19 cellular contexts compared by ENCODE assay signal in genomic region chr7:132720835-132721234, GRCh38.
DNase-seq lines count a peak whose midpoint lies in the region; ATAC-seq and TF ChIP-seq lines count a peak whose summit lies in the region.
"Had no signal": no experiment of that assay in that cellular context is flagged by ENCODE, and none has a peak within 500 bp of the region (broad histone marks: within the 10 kb centered on the region; RNA-seq: fewer than 3 reads in every experiment).

No MANE protein-coding gene starts in this region.

- H3K27ac ChIP-seq in OCI-LY1 (ENCODE audit: low read depth, low read length, poor library complexity, severe bottlenecking) (no peak overlapping the region), endodermal cell (ENCODE audit: low read depth, low read length) (no peak overlapping the region)
- H3K27ac ChIP-seq: 22Rv1, BLaER1, C4-2B, GM23248 had no signal

- no peaks in the 10 kb centered on the region for H3K4me1 ChIP-seq in OCI-LY1 (ENCODE audit: insufficient read depth, low read length, severe bottlenecking)
- no peaks in the 10 kb centered on the region for H3K4me1 ChIP-seq in endodermal cell (ENCODE audit: control insufficient read depth, insufficient read depth, low read length)
- H3K4me1 ChIP-seq: BLaER1 had no signal

- H3K4me3 Mint-ChIP-seq in endodermal cell, result no peak overlapping the region
- H3K4me3 Mint-ChIP-seq: B cell; CD4-positive, CD25-positive, alpha-beta regulatory T cell; CD8-positive, alpha-beta T cell had no signal

- no peaks in the 10 kb centered on the region for H3K36me3 Mint-ChIP-seq in endodermal cell (ENCODE audit: low read depth)
- H3K36me3 Mint-ChIP-seq: CD8-positive, alpha-beta T cell had no signal

- H3K27me3 Mint-ChIP-seq in endodermal cell (ENCODE audit: insufficient read depth), result peaks cover 5% of the 10 kb centered on the region

- no peak overlapping the region for H3K27ac Mint-ChIP-seq in endodermal cell
- H3K27ac Mint-ChIP-seq: B cell; CD4-positive, CD25-positive, alpha-beta regulatory T cell; CD8-positive, alpha-beta T cell had no signal

- H3K4me1 Mint-ChIP-seq in endodermal cell, result no peaks in the 10 kb centered on the region
- H3K4me1 Mint-ChIP-seq: B cell had no signal

- H2AFZ ChIP-seq in OCI-LY1 (ENCODE audit: low read length), result no peak overlapping the region
- H2AFZ ChIP-seq: GM23248 had no signal

- H3K9me3 Mint-ChIP-seq in endodermal cell, result peaks cover 13% of the 10 kb centered on the region

- H3K27me3 ChIP-seq in OCI-LY1 (ENCODE audit: insufficient read depth, low read length) (no peaks in the 10 kb centered on the region), endodermal cell (ENCODE audit: control insufficient read depth, insufficient read depth, low read length, poor library complexity, severe bottlenecking) (no peaks in the 10 kb centered on the region)
- H3K27me3 ChIP-seq: BLaER1 had no signal

- H3K36me3 ChIP-seq in OCI-LY1 (ENCODE audit: insufficient read depth, low read length), result no peaks in the 10 kb centered on the region
- H3K36me3 ChIP-seq in endodermal cell (ENCODE audit: control insufficient read depth, insufficient read depth, low read length), result no peaks in the 10 kb centered on the region
- H3K36me3 ChIP-seq: BLaER1 had no signal

- no peak for ATAC-seq in Right ventricle myocardium superior (ENCODE audit: poor library complexity)
- ATAC-seq: CD8-positive, alpha-beta T cell; GM12878 had no signal

- 87 to 100% methylated on average over 1 to 5 of the region's 5 CpGs for WGBS in endodermal cell (ENCODE audit: insufficient coverage in 1 of 2, insufficient read length in 1 of 2), 2 experiments

- DNase-seq in cardiac septum (ENCODE audit: low spot score) (peak; percentile 47), Right ventricle myocardium superior (no peak), endodermal cell (no peak), NCI-H446 (lab: John Stamatoyannopoulos, UW) (no peak), ecto neural progenitor cell (ENCODE audit: low spot score) (no peak)
- DNase-seq: CD4-positive, CD25-positive, alpha-beta regulatory T cell; CD8-positive, alpha-beta T cell; DMS 273 treated with DMSO at 0.1 percent for 48 hours; DMS79; EL; GDM1; GM23248; HCEC 1CT had no signal

- H3K4me2 ChIP-seq in OCI-LY1 (ENCODE audit: low read length), result no peak overlapping the region
- H3K4me2 ChIP-seq: BLaER1 had no signal

- H4K20me1 ChIP-seq in OCI-LY1 (ENCODE audit: insufficient read depth, low read length), result no peaks in the 10 kb centered on the region
- H4K20me1 ChIP-seq: BLaER1 had no signal

- no peak overlapping the region for H3K9ac ChIP-seq in OCI-LY1 (ENCODE audit: low read length)
- H3K9ac ChIP-seq in endodermal cell (ENCODE audit: extremely low read depth, low read length, poor library complexity, severe bottlenecking), result no peak overlapping the region
- H3K9ac ChIP-seq: BLaER1, GM23248 had no signal

- TF ChIP-seq CTCF in OCI-LY1 (IDR thresholded peaks at IDR 0.05; ENCODE audit: low read length) (peak; percentile 12; the same call in 1 of the 2 replicates), endodermal cell (conservative IDR thresholded peaks at IDR 0.05) (peak; percentile 33)

- H3K9me2 ChIP-seq in OCI-LY1 (ENCODE audit: low read depth, low read length), result no peaks in the 10 kb centered on the region

- H3K4me3 ChIP-seq in OCI-LY1 (ENCODE audit: low read depth, low read length, poor library complexity, severe bottlenecking), result no peak overlapping the region
- no peak overlapping the region for H3K4me3 ChIP-seq in endodermal cell (ENCODE audit: low read length)
- H3K4me3 ChIP-seq: BLaER1, GM12878, GM23248 had no signal

- no peaks in the 10 kb centered on the region for H3F3A ChIP-seq in OCI-LY1 (ENCODE audit: insufficient read depth, low read length)

- no peaks in the 10 kb centered on the region for H3K79me2 ChIP-seq in OCI-LY1 (ENCODE audit: insufficient read depth, low read length)

- no peaks in the 10 kb centered on the region for H3K9me3 ChIP-seq in OCI-LY1 (ENCODE audit: low read length)
- H3K9me3 ChIP-seq in endodermal cell (ENCODE audit: control insufficient read depth, low read length), result peaks cover 13% of the 10 kb centered on the region

- intact Hi-C loops in cardiac septum (cut with DNase I), result no loop called here
- intact Hi-C loops in Right ventricle myocardium superior (cut with DNase I), result no loop called here
